ENCODE assay signal across 15 cellular contexts in the genomic region with DNA sequence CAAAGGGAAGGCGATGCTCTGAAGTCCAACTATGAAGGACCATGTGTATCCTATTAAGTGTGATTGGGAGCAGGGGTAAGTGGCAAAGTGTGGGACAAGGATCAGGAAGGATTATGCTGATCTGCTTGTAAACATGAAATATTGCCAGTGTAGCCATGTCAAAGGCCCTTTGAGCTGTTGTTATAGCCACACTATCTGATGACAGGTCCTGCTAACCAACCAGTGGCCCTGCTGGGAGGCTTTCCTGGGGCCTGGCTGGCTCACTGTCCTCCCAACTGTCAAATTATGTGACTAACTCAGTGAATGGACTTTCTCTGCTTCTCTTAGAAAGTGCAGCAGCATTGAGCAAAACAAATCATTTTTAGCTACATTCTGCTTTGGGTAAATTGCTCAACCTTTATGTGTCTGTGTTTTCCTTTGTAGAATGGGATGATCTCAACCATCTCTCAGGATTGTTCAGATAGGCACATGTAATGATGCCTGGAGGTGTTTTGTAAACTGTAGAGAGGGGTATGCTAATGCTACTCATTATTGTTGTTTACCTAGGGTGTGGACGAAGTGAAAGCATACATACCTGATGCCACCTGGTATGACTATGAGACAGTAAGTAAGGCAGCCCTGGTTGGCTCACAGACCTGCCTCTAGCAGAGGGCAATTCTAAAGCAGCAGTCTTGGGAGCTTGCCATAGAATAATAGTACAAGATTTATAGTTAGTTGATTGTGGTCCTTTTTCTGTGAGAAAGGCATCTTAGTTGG. TPM values are rescaled to one million over a fixed set of nuclear protein-coding genes. Genes with fewer than 3 reads are reported as not detected.
"Had no signal": no experiment of that assay in that cellular context is flagged by ENCODE, and none has a peak within 500 bp of the region (broad histone marks: within the 10 kb centered on the region; RNA-seq: fewer than 3 reads in every experiment).

No MANE protein-coding gene starts in this region.

- H3K36me3 ChIP-seq: gastroesophageal sphincter, neural progenitor cell, tibial artery, vagina had no signal

- DNase-seq: activated CD4-positive, alpha-beta T cell treated with anti-CD3 and anti-CD28 coated beads for 4 hours; activated CD8-positive, alpha-beta memory T cell treated with anti-CD3 and anti-CD28 coated beads, Interleukin-2, amount 50 U/mL, for 48 hours; activated CD8-positive, alpha-beta T cell treated with anti-CD3 and anti-CD28 coated beads for 36 hours; activated naive CD8-positive, alpha-beta T cell treated with anti-CD3 and anti-CD28 coated beads, Interleukin-2, amount 50 U/mL, for 24 hours; caudate nucleus; cortex of kidney; effector CD8-positive, alpha-beta T cell; kidney; pancreas; stimulated activated CD4-positive, alpha-beta T cell treated with anti-CD3 and anti-CD28 coated beads, Interleukin-15, amount 100 ng/mL, for 24 hours; tibial artery had no signal

- H3K27me3 ChIP-seq: gastroesophageal sphincter, neural progenitor cell, pancreas, tibial artery, vagina had no signal

- FAIRE-seq: kidney, pancreas had no signal

- H3K4me3 ChIP-seq: gastroesophageal sphincter, neural progenitor cell, pancreas, tibial artery, vagina had no signal

RNA-seq across cellular contexts. Expression of a gene that starts 47.4 kb away (rescaled TPM):
- total RNA-seq: activated CD8-positive, alpha-beta T cell treated with anti-CD3 and anti-CD28 coated beads for 36 hours; myocyte; vagina had no signal
